10 cellular contexts compared by ENCODE assay signal in the genomic region with DNA sequence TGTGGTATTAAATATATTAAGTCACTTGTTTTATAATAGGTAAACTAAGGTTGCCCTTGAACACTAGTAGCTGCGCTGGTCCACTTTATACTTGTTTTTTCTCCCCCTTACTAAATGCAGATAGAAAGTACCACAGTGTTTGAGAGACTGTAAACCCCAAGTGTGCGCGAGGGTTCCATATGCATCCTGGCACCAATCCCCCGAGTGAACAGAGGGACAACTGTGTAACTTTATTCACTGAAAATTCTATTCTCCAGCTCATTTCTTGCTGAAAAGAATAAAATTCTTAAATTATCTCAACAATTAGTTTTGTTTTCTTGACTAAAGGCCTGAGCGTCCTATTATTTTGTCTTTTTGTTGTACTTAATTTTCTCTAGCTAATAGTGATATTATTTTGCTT. TPM values are rescaled to one million over a fixed set of nuclear protein-coding genes. Genes with fewer than 3 reads are reported as not detected.
A peak's percentile ranks its signal among the peaks of the same experiment; 100 is the strongest.
DNase-seq lines count a peak whose midpoint lies in the region; ATAC-seq and TF ChIP-seq lines count a peak whose summit lies in the region.
"Had no signal": no experiment of that assay in that cellular context is flagged by ENCODE, and none has a peak within 500 bp of the region (broad histone marks: within the 10 kb centered on the region; RNA-seq: fewer than 3 reads in every experiment).

No MANE protein-coding gene starts in this region.

- H3K27me3 ChIP-seq in naive thymus-derived CD4-positive, alpha-beta T cell (ENCODE audit: control insufficient read depth in 2 of 2, insufficient read depth in 2 of 2, low read length in 2 of 2), result no peaks in the 10 kb centered on the region

- peak overlapping the region; percentile 74 for H3K4me3 ChIP-seq in AG04449 (ENCODE audit: low read depth, low read length)
- H3K4me3 ChIP-seq in naive thymus-derived CD4-positive, alpha-beta T cell (ENCODE audit: low read length), result peak overlapping the region; percentile 94

- TF ChIP-seq CTCF in AG04449 (IDR thresholded peaks at IDR 0.05; ENCODE audit: insufficient read depth, low read length, missing control alignments) (no peak), chondrocyte (IDR thresholded peaks at IDR 0.05) (no peak)

- intact Hi-C loops in naive thymus-derived CD4-positive, alpha-beta T cell (cut with micrococcal nuclease), result loop anchor here (2.0 to 10.0 kb wide), 7 partner anchors 23 to 1677 kb away; a partner anchor contains a TSS

- DNase-seq in AG04449 (ENCODE audit: low read depth, low spot score), result no peak
- no peak for DNase-seq in chondrocyte (ENCODE audit: low spot score)
- DNase-seq in naive thymus-derived CD4-positive, alpha-beta T cell, result no peak
- no peak for DNase-seq in HK-2 (ENCODE audit: unreplicated experiment)
- DNase-seq in activated CD4-positive, alpha-beta T cell treated with anti-CD3 and anti-CD28 coated beads, Interleukin-2, amount 50 U/mL, for 1 hour, result no peak
- DNase-seq: effector CD4-positive, alpha-beta T cell had no signal

- H3K4me1 Mint-ChIP-seq in IgD-negative memory B cell (peaks cover 31 to 48% (median 33%) of the 10 kb centered on the region in 3 donors), chondrocyte (ENCODE audit: low read depth) (peaks cover 47% of the 10 kb centered on the region)
- peaks cover 35 to 82% (median 65%) of the 10 kb centered on the region in 7 donors for H3K4me1 Mint-ChIP-seq in naive thymus-derived CD4-positive, alpha-beta T cell

- peaks cover 36 to 43% of the 10 kb centered on the region in 2 donors for H3K4me1 ChIP-seq in naive thymus-derived CD4-positive, alpha-beta T cell (ENCODE audit: control insufficient read depth in 2 of 2, insufficient read depth in 2 of 2, low read length in 2 of 2)

- H3K9me3 ChIP-seq in naive thymus-derived CD4-positive, alpha-beta T cell (ENCODE audit: control insufficient read depth in 2 of 3, low read length in 3 of 3), result no peaks in the 10 kb centered on the region

- peaks cover 29 to 53% (median 35%) of the 10 kb centered on the region in 3 experiments for H3K36me3 ChIP-seq in naive thymus-derived CD4-positive, alpha-beta T cell (ENCODE audit: control insufficient read depth in 2 of 3, insufficient read depth in 3 of 3, low read length in 3 of 3)

- H3K27ac Mint-ChIP-seq in IgD-negative memory B cell, result peak overlapping the region; percentile 59 to 100 (median 98)
- H3K27ac Mint-ChIP-seq in chondrocyte (ENCODE audit: unreplicated experiment), result peak overlapping the region; percentile 97
- H3K27ac Mint-ChIP-seq in naive thymus-derived CD4-positive, alpha-beta T cell, result peak overlapping the region; percentile 98 to 100 (median 100)

- H3K27me3 Mint-ChIP-seq in IgD-negative memory B cell, result no peaks in the 10 kb centered on the region
- H3K27me3 Mint-ChIP-seq in chondrocyte (ENCODE audit: low read depth), result no peaks in the 10 kb centered on the region
- H3K27me3 Mint-ChIP-seq in naive thymus-derived CD4-positive, alpha-beta T cell, result peaks cover 0 to 8% (median 0%) of the 10 kb centered on the region in 5 donors

- POLR2A ChIA-PET in AG04449 (lab: Yijun Ruan, JAX), result interaction anchor here (2.0 kb wide), 1 partner anchor 12 kb away, joined by 7 read pairs; a partner anchor contains a TSS
- POLR2A ChIA-PET in naive thymus-derived CD4-positive, alpha-beta T cell (lab: Charles Lee), result interaction anchor here (0.6 to 10.7 kb wide), 6 partner anchors 10 to 743 kb away, joined by 3 to 182 read pairs (median 6); a partner anchor contains a TSS

- peak overlapping the region; percentile 98 for H3K27ac ChIP-seq in naive thymus-derived CD4-positive, alpha-beta T cell (ENCODE audit: low read depth, low read length)

- H3K4me3 Mint-ChIP-seq in IgD-negative memory B cell (peak overlapping the region; percentile 95 to 99 (median 98)), chondrocyte (ENCODE audit: unreplicated experiment) (peak overlapping the region; percentile 92)
- H3K4me3 Mint-ChIP-seq in naive thymus-derived CD4-positive, alpha-beta T cell, result peak overlapping the region; percentile 96 to 99 (median 97)

- H3K36me3 Mint-ChIP-seq in IgD-negative memory B cell, result no peaks in the 10 kb centered on the region
- H3K36me3 Mint-ChIP-seq in chondrocyte (ENCODE audit: low read depth), result peaks cover 37% of the 10 kb centered on the region
- peaks cover 3 to 47% (median 41%) of the 10 kb centered on the region in 5 donors for H3K36me3 Mint-ChIP-seq in naive thymus-derived CD4-positive, alpha-beta T cell

- ATAC-seq in naive thymus-derived CD4-positive, alpha-beta T cell, result no peak
- ATAC-seq in GM21447 (IDR thresholded peaks at IDR 0.05; ENCODE audit: unreplicated experiment) (no peak), GM18498 (IDR thresholded peaks at IDR 0.05; ENCODE audit: unreplicated experiment) (no peak)

- CTCF ChIA-PET in AG04449 (lab: Yijun Ruan, JAX), result interaction anchor here (1.0 to 1.8 kb wide), 3 partner anchors 8 to 276 kb away, joined by 3 to 5 read pairs (median 4); a partner anchor contains a TSS
- CTCF ChIA-PET in naive thymus-derived CD4-positive, alpha-beta T cell (lab: Charles Lee), result no interaction called here

- no peaks in the 10 kb centered on the region for H3K9me3 Mint-ChIP-seq in IgD-negative memory B cell
- H3K9me3 Mint-ChIP-seq in chondrocyte (ENCODE audit: low read depth), result no peaks in the 10 kb centered on the region
- H3K9me3 Mint-ChIP-seq in naive thymus-derived CD4-positive, alpha-beta T cell, result peaks cover 0 to 10% (median 0%) of the 10 kb centered on the region in 11 donors

RNA-seq across cellular contexts. Expression of a gene that starts 1.9 kb away (rescaled TPM):
- polyA plus RNA-seq in IgD-negative memory B cell, result 56.0 TPM
- total RNA-seq in chondrocyte, result 68.5 to 96.7 TPM (median 76.4 TPM) in 3 replicates
- 100 to 1,000 TPM; 230 to 449 (median 425) TPM for total RNA-seq in naive thymus-derived CD4-positive, alpha-beta T cell
- polyA plus RNA-seq in naive thymus-derived CD4-positive, alpha-beta T cell, result 10 to 100 TPM; 52.9 to 63.6 TPM

RNA-seq across cellular contexts. Expression of a gene that starts 13.1 kb away (rescaled TPM):
- polyA plus RNA-seq in IgD-negative memory B cell, result 91.2 TPM
- total RNA-seq in chondrocyte, result 23.2 to 25.9 TPM (median 24.3 TPM) in 3 replicates
- 10 to 100 TPM; 44.4 to 83.3 (median 59.4) TPM for total RNA-seq in naive thymus-derived CD4-positive, alpha-beta T cell
- polyA plus RNA-seq in naive thymus-derived CD4-positive, alpha-beta T cell, result 10 to 100 TPM; 77.7 to 82.9 TPM

RNA-seq across cellular contexts. Expression of a gene that starts 26.9 kb away (rescaled TPM):
- 0.19 TPM for polyA plus RNA-seq in IgD-negative memory B cell
- total RNA-seq in chondrocyte, result not detected in 3 replicates
- total RNA-seq in naive thymus-derived CD4-positive, alpha-beta T cell, result under 1 TPM in 2 of 5 experiments, not detected in 3; 0.27 TPM
- polyA plus RNA-seq in naive thymus-derived CD4-positive, alpha-beta T cell, result under 1 TPM; 0.15 to 0.28 TPM
- total RNA-seq: RPMI7951 had no signal
